In genomic region chr10:73910401-73910763, GRCh38 we compare ENCODE assay signal across 8 cellular contexts. TPM values are rescaled to one million over a fixed set of nuclear protein-coding genes. Genes with fewer than 3 reads are reported as not detected.
DNase-seq lines count a peak whose midpoint lies in the region; ATAC-seq and TF ChIP-seq lines count a peak whose summit lies in the region.

No MANE protein-coding gene starts in this region.

- in situ Hi-C loops in GM23248 (cut with MboI) = no loop called here

- H3K9ac ChIP-seq in GM23248 (peak overlapping the region; percentile 56; the same call in 1 of the 2 replicates), iPS-20b (ENCODE audit: low read depth, low read length) (peak overlapping the region; percentile 65; the same call in 1 of the 2 replicates), stomach smooth muscle (ENCODE audit: low read length in 2 of 2) (peak overlapping the region; percentile 45 to 55)

- peak overlapping the region; percentile 76 for H2AFZ ChIP-seq in GM23248

- H3K4me1 ChIP-seq in GM23248 (ENCODE audit: insufficient read depth) = peaks cover 50% of the 10 kb centered on the region
- H3K4me1 ChIP-seq in iPS-20b (ENCODE audit: insufficient read depth, low read length) = peaks cover 38% of the 10 kb centered on the region
- H3K4me1 ChIP-seq in stomach smooth muscle (ENCODE audit: control insufficient read depth, insufficient read depth, low read length) = peaks cover 45% of the 10 kb centered on the region

- H3K9me2 ChIP-seq in GM23248 (ENCODE audit: insufficient read depth) = no peaks in the 10 kb centered on the region

- 44 to 54% methylated on average over 9 of the region's 9 CpGs for WGBS in GM23248 (ENCODE audit: low coverage in 1 of 2, low lambda C conversion rate in 2 of 2, missing lambda C conversion rate in 2 of 2), 2 experiments

- ATAC-seq in HG02610 (IDR thresholded peaks at IDR 0.05; ENCODE audit: unreplicated experiment) (no peak), HG02798 (IDR thresholded peaks at IDR 0.05; ENCODE audit: poor library complexity, unreplicated experiment) (no peak)

- H3K79me2 ChIP-seq in GM23248 (ENCODE audit: insufficient read depth) = no peaks in the 10 kb centered on the region

- H3K4me3 ChIP-seq in GM23248 (peak overlapping the region; percentile 72), WI38 (ENCODE audit: low read depth, low read length) (peak overlapping the region; percentile 88), iPS-20b (ENCODE audit: low read length) (peak overlapping the region; percentile 88), stomach smooth muscle (ENCODE audit: low read length in 2 of 2) (peak overlapping the region; percentile 50 to 79)

- peak overlapping the region; percentile 72 for H3K4me2 ChIP-seq in GM23248 (ENCODE audit: unreplicated experiment)

- peak; percentile 27 to 44 for DNase-seq in AML-193 (lab: John Stamatoyannopoulos, UW)
- no peak for DNase-seq in GM23248
- no peak for DNase-seq in effector CD4-positive, alpha-beta T cell

- no peaks in the 10 kb centered on the region for H4K20me1 ChIP-seq in GM23248 (ENCODE audit: insufficient read depth)

- H3K27me3 ChIP-seq in GM23248 (replicated peaks; ENCODE audit: insufficient read depth) (no peaks in the 10 kb centered on the region), iPS-20b (ENCODE audit: insufficient read depth, low read length) (peaks cover 45% of the 10 kb centered on the region), stomach smooth muscle (ENCODE audit: control insufficient read depth in 1 of 2, insufficient read depth in 2 of 2, low read length in 2 of 2) (peaks cover 4 to 5% of the 10 kb centered on the region in 2 donors)

- H3K36me3 ChIP-seq in GM23248 (ENCODE audit: low read depth) (no peaks in the 10 kb centered on the region), iPS-20b (ENCODE audit: insufficient read depth, low read depth, low read length) (peaks cover 7% of the 10 kb centered on the region; the same call in 1 of the 2 replicates), stomach smooth muscle (ENCODE audit: control insufficient read depth in 2 of 2, insufficient read depth in 2 of 2, low read length in 2 of 2) (peaks cover 2 to 5% of the 10 kb centered on the region in 2 donors)

- H3K27ac ChIP-seq in GM23248 (no peak overlapping the region), iPS-20b (ENCODE audit: low read length) (no peak overlapping the region), stomach smooth muscle (ENCODE audit: low read length) (no peak overlapping the region)

- H3K9me3 ChIP-seq in GM23248 (ENCODE audit: low read depth) (no peaks in the 10 kb centered on the region), iPS-20b (ENCODE audit: insufficient read depth, low read depth, low read length) (no peaks in the 10 kb centered on the region), stomach smooth muscle (ENCODE audit: control insufficient read depth in 2 of 2, low read length in 2 of 2) (no peaks in the 10 kb centered on the region)

- TF ChIP-seq CTCF in WI38 (IDR thresholded peaks at IDR 0.05; ENCODE audit: low read depth, low read length) = no peak

- peaks cover 45% of the 10 kb centered on the region for H3F3A ChIP-seq in GM23248 (ENCODE audit: insufficient read depth)

RNA-seq across cellular contexts. Expression of gene PLAU, which starts 0.6 kb away (rescaled TPM):
- total RNA-seq in GM23248 (2014; rRNA removed; shearing (Covaris generic)) = 13.3 and 13.8 TPM in 2 replicates
- 26.0 and 26.1 TPM in 2 replicates for polyA plus RNA-seq in GM23248 (2016; fragmentation: Nextera tagmentation; extraction: Ambion mirVana)

RNA-seq across cellular contexts. Expression of gene CAMK2G, which starts 36.0 kb away (rescaled TPM):
- total RNA-seq in GM23248 (2014; rRNA removed; shearing (Covaris generic)) = 25.7 and 29.1 TPM in 2 replicates
- polyA plus RNA-seq in GM23248 (2016; fragmentation: Nextera tagmentation; extraction: Ambion mirVana) = 24.3 and 28.2 TPM in 2 replicates

Comparison
In these comparisons a context has a peak if more than half of its experiments do, and no peak if none do; other contexts are left out.
1. DNase-seq: peak in AML-193 (2 of 2); none in GM23248 (single experiment) and effector CD4-positive, alpha-beta T cell (single experiment).
2. Peak in every context shown above with its lines, with median percentiles within 50 percentile points of each other: H3K4me3 ChIP-seq and H3K9ac ChIP-seq.